ENCODE assay signal across 1 cellular context in the genomic region with DNA sequence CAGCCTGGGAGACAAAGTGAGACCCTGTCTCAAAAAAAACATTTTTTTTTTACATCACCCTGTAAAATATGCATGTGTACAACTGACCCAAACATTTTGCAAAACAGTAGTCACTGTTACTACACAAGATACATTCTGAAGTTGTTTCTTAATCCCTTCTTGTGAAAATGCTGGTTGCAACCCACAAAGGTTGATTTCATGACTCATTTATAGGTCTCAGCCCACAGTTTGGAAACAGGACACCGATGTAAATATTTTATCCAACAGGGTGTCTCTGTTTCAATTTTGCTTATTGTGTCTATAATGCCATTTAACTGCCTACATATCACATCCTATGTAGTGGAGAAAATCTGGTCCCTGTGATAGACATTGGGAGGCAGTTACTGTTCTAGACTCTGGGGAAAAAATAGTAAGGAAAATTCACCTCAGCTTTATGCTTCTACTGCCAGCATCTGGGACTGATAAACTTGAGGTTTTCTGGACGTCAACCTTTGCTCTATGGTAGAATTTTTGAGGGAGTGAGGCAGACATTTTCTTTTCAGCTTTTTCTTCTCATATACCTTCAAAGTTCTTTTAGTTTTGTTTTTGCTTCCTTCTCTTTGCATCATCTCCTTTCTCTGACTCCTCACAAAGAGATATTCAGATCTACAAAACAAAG.
TF ChIP-seq lines count a peak whose summit lies in the region.

No MANE protein-coding gene starts in this region.

TF ChIP-seq in HepG2, 621 proteins besides CTCF, POLR2A, EP300 and RAD21:
- TF ChIP-seq, protein P1, sequence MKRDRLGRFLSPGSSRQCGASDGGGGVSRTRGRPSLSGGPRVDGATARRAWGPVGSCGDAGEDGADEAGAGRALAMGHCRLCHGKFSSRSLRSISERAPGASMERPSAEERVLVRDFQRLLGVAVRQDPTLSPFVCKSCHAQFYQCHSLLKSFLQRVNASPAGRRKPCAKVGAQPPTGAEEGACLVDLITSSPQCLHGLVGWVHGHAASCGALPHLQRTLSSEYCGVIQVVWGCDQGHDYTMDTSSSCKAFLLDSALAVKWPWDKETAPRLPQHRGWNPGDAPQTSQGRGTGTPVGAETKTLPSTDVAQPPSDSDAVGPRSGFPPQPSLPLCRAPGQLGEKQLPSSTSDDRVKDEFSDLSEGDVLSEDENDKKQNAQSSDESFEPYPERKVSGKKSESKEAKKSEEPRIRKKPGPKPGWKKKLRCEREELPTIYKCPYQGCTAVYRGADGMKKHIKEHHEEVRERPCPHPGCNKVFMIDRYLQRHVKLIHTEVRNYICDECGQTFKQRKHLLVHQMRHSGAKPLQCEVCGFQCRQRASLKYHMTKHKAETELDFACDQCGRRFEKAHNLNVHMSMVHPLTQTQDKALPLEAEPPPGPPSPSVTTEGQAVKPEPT (CRISPR knock-in tag; IDR thresholded peaks at IDR 0.05; ENCODE audit: low read depth), result no peak
- no peak for TF ChIP-seq GZF1 (CRISPR knock-in tag; IDR thresholded peaks at IDR 0.05)
